Comparison of ENCODE assay signal across 22 cellular contexts in the genomic region with DNA sequence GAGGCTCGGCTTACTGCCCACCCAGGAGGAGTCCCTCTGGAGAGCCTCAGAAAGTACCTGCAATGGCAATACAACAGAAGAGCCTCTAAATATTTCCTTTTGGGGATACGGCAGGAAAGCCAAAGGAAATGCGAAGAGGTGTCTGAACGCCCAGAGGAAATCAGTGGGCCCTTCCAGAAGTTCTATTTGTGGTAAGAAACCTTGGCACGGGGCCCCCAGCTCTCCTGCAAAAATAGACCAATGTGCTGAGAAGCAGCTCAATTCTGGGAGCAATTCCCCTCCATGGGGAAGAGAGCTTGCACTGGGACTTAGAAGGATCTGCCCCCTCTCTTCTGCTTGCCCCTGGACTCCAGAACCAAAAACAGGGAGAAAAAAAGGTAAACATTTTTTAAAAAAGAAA. TPM values are rescaled to one million over a fixed set of nuclear protein-coding genes. Genes with fewer than 3 reads are reported as not detected.
"Had no signal": no experiment of that assay in that cellular context is flagged by ENCODE, and none has a peak within 500 bp of the region (broad histone marks: within the 10 kb centered on the region; RNA-seq: fewer than 3 reads in every experiment).

No MANE protein-coding gene starts in this region.

RNA-seq across cellular contexts. Expression of a gene that starts 44.7 kb away (rescaled TPM):
- total RNA-seq: bronchial epithelial cell, dermis microvascular lymphatic vessel endothelial cell had no signal

RNA-seq across cellular contexts. Expression of a gene that starts 47.8 kb away (rescaled TPM):
- total RNA-seq: activated CD4-positive, alpha-beta memory T cell treated with anti-CD3 and anti-CD28 coated beads for 36 hours; activated CD4-positive, alpha-beta T cell treated with anti-CD3 and anti-CD28 coated beads for 36 hours; activated CD4-positive, alpha-beta T cell treated with anti-CD3 and anti-CD28 coated beads, Interleukin-2, amount 10 ng/mL, durations not matched to agents 24 days and 14 days; activated CD8-positive, alpha-beta memory T cell treated with anti-CD3 and anti-CD28 coated beads for 36 hours; activated CD8-positive, alpha-beta memory T cell treated with anti-CD3 and anti-CD28 coated beads, Interleukin-2, amount 10 ng/mL, durations not matched to agents 7 days and 5 days; activated CD8-positive, alpha-beta T cell treated with anti-CD3 and anti-CD28 coated beads, Interleukin-2, amount 10 ng/mL, durations not matched to agents 7 days and 5 days; activated naive CD4-positive, alpha-beta T cell treated with anti-CD3 and anti-CD28 coated beads for 36 hours; activated naive CD8-positive, alpha-beta T cell treated with anti-CD3 and anti-CD28 coated beads for 36 hours; activated T-helper 1 cell treated with anti-CD3 and anti-CD28 coated beads, Interleukin-12 subunit alpha, Interleukin-12 subunit beta, Interleukin-2, Interleukin-4 antibody, amounts not matched to agents 30 ng/mL and 10 ng/mL and 1 ng/mL, durations not matched to agents 14 hours and 24 hours and 36 hours; activated T-helper 2 cell treated with anti-CD3 and anti-CD28 coated beads, Interferon-gamma antibody, Interleukin-2, Interleukin-4, amounts not matched to agents 10 μg/mL and 5 μg/mL and 100 μg/mL, durations not matched to agents 14 hours and 24 hours and 36 hours; adrenal gland; astrocyte; bronchial epithelial cell; chondrocyte; dermis microvascular lymphatic vessel endothelial cell; endothelial cell of umbilical vein; esophagus squamous epithelium; fibroblast of lung; fibroblast of villous mesenchyme; glomerular endothelial cell; T-helper 1 cell treated with Interleukin-12 subunit alpha and Interleukin-12 subunit beta and Interleukin-4 antibody, amounts not matched to agents 30 ng/mL and 1 ng/mL, for 36 hours had no signal
- polyA plus RNA-seq: endothelial cell of umbilical vein, esophagus, fibroblast of lung had no signal
